6 cellular contexts compared by ENCODE assay signal in the genomic region with DNA sequence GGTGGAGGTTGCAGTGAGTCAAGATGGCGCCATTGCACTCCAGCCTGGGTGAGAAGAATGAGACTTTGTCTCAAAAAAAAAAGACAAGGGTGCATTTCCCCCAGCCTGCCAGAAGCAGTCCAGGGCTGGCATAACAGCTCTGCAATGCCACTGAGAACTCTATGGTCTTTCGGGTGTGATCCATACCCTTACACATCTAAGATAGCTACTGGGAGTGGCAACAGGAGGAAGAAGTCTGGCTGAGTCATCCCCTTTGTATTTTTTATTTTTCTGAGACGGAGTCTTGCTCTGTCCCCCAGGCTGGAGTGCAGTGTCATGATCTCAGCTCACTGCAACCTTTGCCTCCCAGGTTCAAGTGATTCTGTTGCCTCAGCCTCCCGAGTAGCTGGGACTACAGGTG. TPM values are rescaled to one million over a fixed set of nuclear protein-coding genes. Genes with fewer than 3 reads are reported as not detected.
"Had no signal": no experiment of that assay in that cellular context is flagged by ENCODE, and none has a peak within 500 bp of the region (broad histone marks: within the 10 kb centered on the region; RNA-seq: fewer than 3 reads in every experiment).

No MANE protein-coding gene starts in this region.

RNA-seq across cellular contexts. Expression of gene KBTBD12, which starts 40.9 kb away (rescaled TPM):
- total RNA-seq: activated CD4-positive, alpha-beta T cell treated with anti-CD3 and anti-CD28 coated beads, Interleukin-2, amount 10 ng/mL, durations not matched to agents 24 days and 14 days; activated CD8-positive, alpha-beta memory T cell treated with anti-CD3 and anti-CD28 coated beads, Interleukin-2, amount 10 ng/mL, durations not matched to agents 7 days and 5 days; activated T-helper 1 cell treated with anti-CD3 and anti-CD28 coated beads, Interleukin-12 subunit alpha, Interleukin-12 subunit beta, Interleukin-2, Interleukin-4 antibody, amounts not matched to agents 30 ng/mL and 10 ng/mL and 1 ng/mL, durations not matched to agents 14 hours and 24 hours and 36 hours; chondrocyte; MCF 10A; T-helper 2 cell treated with Interferon-gamma antibody and Interleukin-4, amounts not matched to agents 100 ng/mL and 5 ng/mL, for 36 hours had no signal
